1 cellular context compared by ENCODE assay signal in the genomic region with DNA sequence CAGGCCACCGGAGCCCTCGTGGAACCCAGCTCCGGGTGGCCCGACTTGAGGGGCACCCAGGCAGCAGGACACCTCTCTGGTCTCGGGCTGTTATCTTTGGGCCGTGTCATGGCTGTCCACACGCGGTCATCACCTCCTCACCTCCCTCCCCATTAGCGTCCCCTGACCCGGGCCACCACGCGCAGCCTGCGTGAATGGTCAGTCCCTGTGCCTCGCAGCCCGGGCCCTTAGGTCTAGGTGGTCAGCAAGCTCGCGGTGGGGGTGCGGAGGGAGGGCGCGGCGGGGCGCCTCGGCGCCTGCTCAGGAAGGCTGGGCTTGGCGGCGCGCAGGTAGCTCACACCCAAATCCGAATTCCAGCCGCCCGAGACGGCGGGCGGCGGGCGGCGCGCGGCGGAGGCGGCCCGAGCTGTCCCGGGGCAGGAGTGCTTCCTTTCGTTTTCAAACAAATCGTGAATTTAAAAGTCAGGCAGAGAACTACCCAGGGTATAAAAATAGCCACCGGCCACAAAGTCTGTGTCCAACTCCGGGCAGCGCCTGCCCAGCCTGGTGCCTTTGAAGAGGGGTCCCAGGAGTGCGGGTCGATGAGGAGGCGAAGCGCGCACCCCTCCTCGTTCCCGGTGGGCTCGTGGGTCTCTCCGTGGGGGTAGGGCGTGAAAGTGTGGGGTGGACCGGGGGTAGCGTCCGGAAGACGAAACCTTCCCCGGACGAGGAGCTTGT.
TF ChIP-seq lines count a peak whose summit lies in the region.

No MANE protein-coding gene starts in this region.

TF ChIP-seq in HEK293, 187 proteins besides CTCF, POLR2A, EP300 and RAD21 (continued from another document):
- TF ChIP-seq ZNF169 (tag by site-specific recombination; IDR thresholded peaks at IDR 0.05) (no peak), KLF1 (tag by site-specific recombination; IDR thresholded peaks at IDR 0.05) (0 out of 2 replicates have a peak, but pooled peaks have one; percentile 10), ZBTB26 (tag by site-specific recombination; optimal IDR thresholded peaks at IDR 0.05) (peak; percentile 70), ZNF155 (tag by site-specific recombination; IDR thresholded peaks at IDR 0.05) (no peak), ZBTB7A (tag by site-specific recombination; IDR thresholded peaks at IDR 0.05; ENCODE audit: low read depth) (peak; percentile 49; the same call in 1 of the 2 replicates), ZNF488 (tag by site-specific recombination; IDR thresholded peaks at IDR 0.05) (no peak), PRDM2 (tag by site-specific recombination; IDR thresholded peaks at IDR 0.05; ENCODE audit: borderline replicate concordance) (no peak), FEZF1 (tag by site-specific recombination; IDR thresholded peaks at IDR 0.05) (no peak), ZBTB20 (tag by site-specific recombination; IDR thresholded peaks at IDR 0.05) (peak; percentile 64; the same call in 1 of the 2 replicates), ZIC2 (tag by site-specific recombination; IDR thresholded peaks at IDR 0.05) (0 out of 2 replicates have a peak, but pooled peaks have one; percentile 39), PATZ1 (tag by site-specific recombination; IDR thresholded peaks at IDR 0.05) (peak; percentile 21; the same call in 1 of the 2 replicates), ZBTB8A (tag by site-specific recombination; IDR thresholded peaks at IDR 0.05) (peak; percentile 81), ZNF610 (tag by site-specific recombination; IDR thresholded peaks at IDR 0.05; ENCODE audit: borderline replicate concordance) (no peak), SP3 (tag by site-specific recombination; IDR thresholded peaks at IDR 0.05) (0 out of 2 replicates have a peak, but pooled peaks have one; percentile 15), ZNF658 (tag by site-specific recombination; IDR thresholded peaks at IDR 0.05) (no peak), ZNF449 (tag by site-specific recombination; IDR thresholded peaks at IDR 0.05) (peak; percentile 55; the same call in 1 of the 2 replicates), ZNF10 (tag by site-specific recombination; IDR thresholded peaks at IDR 0.05) (peak; percentile 80), ZEB2 (tag by site-specific recombination; IDR thresholded peaks at IDR 0.05) (0 out of 2 replicates have a peak, but pooled peaks have one; percentile 35), ZNF777 (tag by site-specific recombination; IDR thresholded peaks at IDR 0.05; ENCODE audit: borderline replicate concordance) (no peak), ZBTB10 (tag by site-specific recombination; IDR thresholded peaks at IDR 0.05) (no peak), SP7 (tag by site-specific recombination; IDR thresholded peaks at IDR 0.05) (no peak)
- TF ChIP-seq, protein P1, sequence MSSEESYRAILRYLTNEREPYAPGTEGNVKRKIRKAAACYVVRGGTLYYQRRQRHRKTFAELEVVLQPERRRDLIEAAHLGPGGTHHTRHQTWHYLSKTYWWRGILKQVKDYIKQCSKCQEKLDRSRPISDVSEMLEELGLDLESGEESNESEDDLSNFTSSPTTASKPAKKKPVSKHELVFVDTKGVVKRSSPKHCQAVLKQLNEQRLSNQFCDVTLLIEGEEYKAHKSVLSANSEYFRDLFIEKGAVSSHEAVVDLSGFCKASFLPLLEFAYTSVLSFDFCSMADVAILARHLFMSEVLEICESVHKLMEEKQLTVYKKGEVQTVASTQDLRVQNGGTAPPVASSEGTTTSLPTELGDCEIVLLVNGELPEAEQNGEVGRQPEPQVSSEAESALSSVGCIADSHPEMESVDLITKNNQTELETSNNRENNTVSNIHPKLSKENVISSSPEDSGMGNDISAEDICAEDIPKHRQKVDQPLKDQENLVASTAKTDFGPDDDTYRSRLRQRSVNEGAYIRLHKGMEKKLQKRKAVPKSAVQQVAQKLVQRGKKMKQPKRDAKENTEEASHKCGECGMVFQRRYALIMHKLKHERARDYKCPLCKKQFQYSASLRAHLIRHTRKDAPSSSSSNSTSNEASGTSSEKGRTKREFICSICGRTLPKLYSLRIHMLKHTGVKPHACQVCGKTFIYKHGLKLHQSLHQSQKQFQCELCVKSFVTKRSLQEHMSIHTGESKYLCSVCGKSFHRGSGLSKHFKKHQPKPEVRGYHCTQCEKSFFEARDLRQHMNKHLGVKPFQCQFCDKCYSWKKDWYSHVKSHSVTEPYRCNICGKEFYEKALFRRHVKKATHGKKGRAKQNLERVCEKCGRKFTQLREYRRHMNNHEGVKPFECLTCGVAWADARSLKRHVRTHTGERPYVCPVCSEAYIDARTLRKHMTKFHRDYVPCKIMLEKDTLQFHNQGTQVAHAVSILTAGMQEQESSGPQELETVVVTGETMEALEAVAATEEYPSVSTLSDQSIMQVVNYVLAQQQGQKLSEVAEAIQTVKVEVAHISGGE (tag by site-specific recombination; conservative IDR thresholded peaks at IDR 0.05; ENCODE audit: low read depth): no peak
- TF ChIP-seq, protein P2, sequence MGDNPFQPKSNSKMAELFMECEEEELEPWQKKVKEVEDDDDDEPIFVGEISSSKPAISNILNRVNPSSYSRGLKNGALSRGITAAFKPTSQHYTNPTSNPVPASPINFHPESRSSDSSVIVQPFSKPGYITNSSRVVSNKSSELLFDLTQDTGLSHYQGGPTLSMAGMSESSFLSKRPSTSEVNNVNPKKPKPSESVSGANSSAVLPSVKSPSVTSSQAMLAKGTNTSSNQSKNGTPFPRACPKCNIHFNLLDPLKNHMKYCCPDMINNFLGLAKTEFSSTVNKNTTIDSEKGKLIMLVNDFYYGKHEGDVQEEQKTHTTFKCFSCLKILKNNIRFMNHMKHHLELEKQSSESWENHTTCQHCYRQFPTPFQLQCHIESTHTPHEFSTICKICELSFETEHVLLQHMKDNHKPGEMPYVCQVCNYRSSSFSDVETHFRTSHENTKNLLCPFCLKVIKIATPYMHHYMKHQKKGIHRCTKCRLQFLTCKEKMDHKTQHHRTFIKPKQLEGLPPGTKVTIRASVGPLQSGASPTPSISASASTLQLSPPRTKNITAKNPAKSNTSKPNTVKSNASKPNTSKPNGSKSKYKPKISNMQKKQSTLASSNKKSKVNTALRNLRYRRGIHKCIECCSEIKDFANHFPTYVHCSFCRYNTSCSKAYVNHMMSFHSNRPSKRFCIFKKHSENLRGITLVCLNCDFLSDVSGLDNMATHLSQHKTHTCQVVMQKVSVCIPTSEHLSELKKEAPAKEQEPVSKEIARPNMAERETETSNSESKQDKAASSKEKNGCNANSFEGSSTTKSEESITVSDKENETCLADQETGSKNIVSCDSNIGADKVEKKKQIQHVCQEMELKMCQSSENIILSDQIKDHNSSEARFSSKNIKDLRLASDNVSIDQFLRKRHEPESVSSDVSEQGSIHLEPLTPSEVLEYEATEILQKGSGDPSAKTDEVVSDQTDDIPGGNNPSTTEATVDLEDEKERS (tag by site-specific recombination; IDR thresholded peaks at IDR 0.05): no peak
TF ChIP-seq in HEK293: peak in this region for 15.
